Comparison of ENCODE assay signal across 8 cellular contexts in genomic region chr6:26195924-26196845, GRCh38.
DNase-seq lines count a peak whose midpoint lies in the region; ATAC-seq, FAIRE-seq and TF ChIP-seq lines count a peak whose summit lies in the region.

No MANE protein-coding gene starts in this region.

- peak overlapping the region; percentile 56 for H4K5ac ChIP-seq in H1 (ENCODE audit: insufficient read length, low read depth, low read length)

- H3K4me1 ChIP-seq in cardiac muscle cell (ENCODE audit: low read depth) (peaks cover 18% of the 10 kb centered on the region), H1 (replicated peaks in 1 of 4; ENCODE audit: control insufficient read depth in 3 of 4, insufficient read depth in 4 of 4, low read length in 3 of 4) (no peaks in the 10 kb centered on the region)

- POLR2A ChIA-PET in H1 (lab: Charles Lee; ENCODE audit: partially characterized antibody): interaction anchor here (0.6 to 40.4 kb wide), 32 partner anchors 5 to 1698 kb away, joined by 3 to 2731 read pairs (median 51); a partner anchor contains a TSS

- peaks cover 11% of the 10 kb centered on the region for H3F3A ChIP-seq in neural cell (ENCODE audit: insufficient read depth, low read length, poor library complexity, severe bottlenecking)

- ATAC-seq in left ventricle myocardium superior: no peak

- no peak overlapping the region for H2BK20ac ChIP-seq in H1 (ENCODE audit: low read length)

- peak overlapping the region; percentile 92 to 98 (median 96) for H3K9ac ChIP-seq in H1 (replicated peaks in 1 of 4; ENCODE audit: extremely low read depth in 1 of 4, low read depth in 3 of 4, low read length in 3 of 4)
- peak overlapping the region; percentile 82 for H3K9ac ChIP-seq in neural cell (ENCODE audit: low read length)

- TF ChIP-seq RAD21 in H1 (IDR thresholded peaks at IDR 0.05 in 1 of 2, conservative IDR thresholded peaks at IDR 0.05 in 1 of 2; ENCODE audit: low read depth in 2 of 2, low read length in 2 of 2) (no peak), neural cell (conservative IDR thresholded peaks at IDR 0.05) (no peak)

- H3K23ac ChIP-seq in H1 (ENCODE audit: insufficient read length): no peak overlapping the region

- H3K23me2 ChIP-seq in H1 (ENCODE audit: low read depth, low read length): 0 out of 2 replicates have a peak, but pooled peaks cover 7% of the 10 kb centered on the region

- H3K79me1 ChIP-seq in H1 (ENCODE audit: low read depth, low read length): no peaks in the 10 kb centered on the region

- no peak for TF ChIP-seq CTCF in cardiac muscle cell (IDR thresholded peaks at IDR 0.05; ENCODE audit: low read depth, low read length)
- TF ChIP-seq CTCF in H1 (IDR thresholded peaks at IDR 0.05; ENCODE audit: control extremely low read depth in 1 of 3, insufficient read depth in 1 of 3, low read depth in 1 of 3, low read length in 3 of 3): no peak
- no peak for TF ChIP-seq CTCF in neural cell (IDR thresholded peaks at IDR 0.05; ENCODE audit: poor library complexity, severe bottlenecking)

- H2BK5ac ChIP-seq in H1 (ENCODE audit: low read depth, low read length): peak overlapping the region; percentile 97

- H3K9me3 ChIP-seq in cardiac muscle cell (ENCODE audit: low read depth) (no peaks in the 10 kb centered on the region), H1 (ENCODE audit: insufficient read depth in 2 of 2, low read depth in 1 of 2, low read length in 1 of 2) (no peaks in the 10 kb centered on the region), neural cell (ENCODE audit: low read length) (no peaks in the 10 kb centered on the region)

- no peaks in the 10 kb centered on the region for H3K9me2 ChIP-seq in neural cell (ENCODE audit: insufficient read depth, low read length)

- H3K79me2 ChIP-seq in H1 (ENCODE audit: control insufficient read depth in 1 of 2, insufficient read depth in 2 of 2, low read length in 2 of 2) (peaks cover 0 to 29% of the 10 kb centered on the region in 2 experiments; a peak in 2 of 4 replicates), neural cell (replicated peaks; ENCODE audit: insufficient read depth, low read length) (peaks cover 43% of the 10 kb centered on the region)

- H4K20me1 ChIP-seq in H1 (replicated peaks in 1 of 2; ENCODE audit: control insufficient read depth in 1 of 2, insufficient read depth in 2 of 2, low read length in 2 of 2) (peaks cover 2 to 3% of the 10 kb centered on the region in 2 experiments), neural cell (ENCODE audit: insufficient read depth) (peaks cover 29% of the 10 kb centered on the region)

- H3K4me2 ChIP-seq in H1 (ENCODE audit: insufficient read depth in 1 of 2, low read depth in 2 of 2, low read length in 2 of 2) (peak overlapping the region; percentile 85 to 87), neural cell (ENCODE audit: low read length) (peak overlapping the region; percentile 89)

- peak overlapping the region; percentile 75 for H3K4me3 ChIP-seq in cardiac muscle cell
- peak overlapping the region; percentile 85 to 98 (median 89) for H3K4me3 ChIP-seq in H1 (ENCODE audit: extremely low read depth in 1 of 4, insufficient read depth in 2 of 4, low read depth in 3 of 4, low read length in 4 of 4)
- H3K4me3 ChIP-seq in neural cell (ENCODE audit: low read length): peak overlapping the region; percentile 80

- peak overlapping the region; percentile 66 for H3K27ac ChIP-seq in cardiac muscle cell
- H3K27ac ChIP-seq in H1 (ENCODE audit: low read depth, low read length): peak overlapping the region; percentile 82
- H3K27ac ChIP-seq in neural cell (ENCODE audit: low read length): peak overlapping the region; percentile 92

- no peak overlapping the region; the same call in 1 of the 2 replicates for H2AK5ac ChIP-seq in H1 (ENCODE audit: low read depth, low read length)

- peak overlapping the region; percentile 52 for H3K56ac ChIP-seq in H1 (replicated peaks; ENCODE audit: insufficient read length, low read depth, low read length)

- H3K18ac ChIP-seq in H1 (ENCODE audit: extremely low read depth, low read length): peak overlapping the region; percentile 89

- H2AFZ ChIP-seq in H1 (ENCODE audit: low read length) (no peak overlapping the region), neural cell (ENCODE audit: low read depth, low read length) (no peak overlapping the region)

- DNase-seq in cardiac muscle cell (ENCODE audit: low read depth in 1 of 2, low spot score in 1 of 2) (peak in 1 of 2 donors; percentile 23), left ventricle myocardium superior (no peak), SK-N-DZ (ENCODE audit: low spot score) (peak; percentile 26), H1 (ENCODE audit: low read depth in 1 of 2, low spot score in 2 of 2) (no peak), GF-D8 (lab: John Stamatoyannopoulos, UW) (no peak), iPS-NIHi7 (ENCODE audit: extremely low spot score) (no peak), SKM-1 treated with dmso at 0.1 percent for 144 hours (lab: John Stamatoyannopoulos, UW; ENCODE audit: unreplicated experiment) (no peak)

- no peak overlapping the region for H3K4ac ChIP-seq in H1 (replicated peaks; ENCODE audit: insufficient read length, low read depth, low read length)

- FAIRE-seq in H1 (lab: Jason Lieb, UNC): no peak

- WGBS in H1 (ENCODE audit: extremely low coverage in 1 of 2, insufficient coverage in 1 of 2, insufficient read length in 1 of 2, insufficient replicate concordance in 2 of 2, low coverage in 1 of 2, low lambda C conversion rate in 2 of 2, missing lambda C conversion rate in 1 of 2), 2 experiments: 4% methylated on average over 28 of the region's 28 CpGs; no CpG with 5 or more reads in 1 of the 2 experiments

- H4K8ac ChIP-seq in H1 (ENCODE audit: extremely low read depth, insufficient read depth, low read length): no peak overlapping the region; the same call in none of the 2 replicates

- peak; percentile 44 to 69; a peak in 2 of 3 replicates for TF ChIP-seq POLR2A in H1 (IDR thresholded peaks at IDR 0.05; ENCODE audit: control extremely low read depth in 1 of 2, low read depth in 2 of 2, low read length in 2 of 2)

- H2BK120ac ChIP-seq in H1 (replicated peaks; ENCODE audit: low read depth, low read length): no peak overlapping the region

- H3K27me3 ChIP-seq in cardiac muscle cell (no peaks in the 10 kb centered on the region), H1 (replicated peaks in 1 of 4; ENCODE audit: control insufficient read depth in 3 of 4, extremely low read depth in 1 of 4, insufficient read depth in 3 of 4, low read length in 3 of 4) (no peaks in the 10 kb centered on the region), neural cell (ENCODE audit: insufficient read depth, low read depth, low read length) (no peaks in the 10 kb centered on the region)

- intact Hi-C loops in left ventricle myocardium superior (cut with micrococcal nuclease): no loop called here

- no peak overlapping the region for H2BK15ac ChIP-seq in H1 (ENCODE audit: low read length)

- no peak overlapping the region for H4K91ac ChIP-seq in H1 (replicated peaks; ENCODE audit: insufficient read length, low read length)

- no peak overlapping the region for H3K14ac ChIP-seq in H1 (ENCODE audit: insufficient read length)

- no peaks in the 10 kb centered on the region for H3K36me3 ChIP-seq in cardiac muscle cell
- H3K36me3 ChIP-seq in H1 (ENCODE audit: control insufficient read depth in 2 of 4, insufficient read depth in 4 of 4, low read length in 3 of 4): no peaks in the 10 kb centered on the region; a peak in 1 of 8 replicates
- H3K36me3 ChIP-seq in neural cell (ENCODE audit: insufficient read depth, low read length): no peaks in the 10 kb centered on the region

- no peak overlapping the region for H2BK12ac ChIP-seq in H1 (ENCODE audit: low read depth, low read length)

- CTCF ChIA-PET in H1 (lab: Charles Lee; ENCODE audit: partially characterized antibody): interaction anchor here (0.8 to 6.4 kb wide), 9 partner anchors 13 to 212 kb away, joined by 3 to 19 read pairs (median 4); a partner anchor contains a TSS

- no peak for TF ChIP-seq EP300 in H1 (IDR thresholded peaks at IDR 0.05; ENCODE audit: borderline replicate concordance in 1 of 2, low read depth in 2 of 2, low read length in 2 of 2)
- no peak for TF ChIP-seq EP300 in neural cell (conservative IDR thresholded peaks at IDR 0.05; ENCODE audit: poor library complexity, severe bottlenecking)

TF ChIP-seq in H1, 55 proteins besides CTCF, POLR2A, EP300 and RAD21 (continues in another document):
- TF ChIP-seq PHF8 (conservative IDR thresholded peaks at IDR 0.05; ENCODE audit: low read depth, low read length) (no peak), E2F6 (IDR thresholded peaks at IDR 0.05) (peak; percentile 75), BACH1 (IDR thresholded peaks at IDR 0.05; ENCODE audit: low read length) (no peak), BCL11A (IDR thresholded peaks at IDR 0.05; ENCODE audit: low read depth in 2 of 2, low read length in 2 of 2) (no peak), CREB1 (IDR thresholded peaks at IDR 0.05) (no peak), KDM1A (IDR thresholded peaks at IDR 0.05; ENCODE audit: borderline replicate concordance, low read length) (0 out of 2 replicates have a peak, but pooled peaks have one; percentile 50), CHD1 (IDR thresholded peaks at IDR 0.05; ENCODE audit: low read depth, low read length) (peak; percentile 14), SP4 (IDR thresholded peaks at IDR 0.05; ENCODE audit: low read length) (no peak; the same call in 1 of the 2 replicates)

TF ChIP-seq in neural cell, 6 proteins besides CTCF, POLR2A, EP300 and RAD21 (continues in another document):
- TF ChIP-seq POLR2AphosphoS5 (IDR thresholded peaks at IDR 0.05): no peak
- no peak for TF ChIP-seq SMC3 (conservative IDR thresholded peaks at IDR 0.05; ENCODE audit: poor library complexity)
